Comparison of ENCODE assay signal across 18 cellular contexts in genomic region chr11:112354364-112354763, GRCh38.
DNase-seq lines count a peak whose midpoint lies in the region; ATAC-seq, FAIRE-seq and TF ChIP-seq lines count a peak whose summit lies in the region.
"Had no signal": no experiment of that assay in that cellular context is flagged by ENCODE, and none has a peak within 500 bp of the region (broad histone marks: within the 10 kb centered on the region; RNA-seq: fewer than 3 reads in every experiment).

No MANE protein-coding gene starts in this region.

- H3K9ac ChIP-seq in IMR-90 (ENCODE audit: low read depth, low read length) (no peak overlapping the region), K562 (ENCODE audit: insufficient read depth in 1 of 2, low read depth in 2 of 2, low read length in 2 of 2) (no peak overlapping the region)

- WGBS in IMR-90 (ENCODE audit: extremely low coverage in 2 of 2, insufficient read length in 1 of 2), 2 experiments, result no CpG with 5 or more reads among the region's 3 CpGs
- whole genome bisulfite sequencing in K562 (ENCODE audit: insufficient coverage, low coverage, missing lambda C conversion rate), result 0% methylated on average over 3 of the region's 3 CpGs
- WGBS in body of pancreas, 2 donors, result 82 to 91% methylated on average over 3 of the region's 3 CpGs

- H3K9me1 ChIP-seq in IMR-90 (ENCODE audit: insufficient read depth, low read length) (no peaks in the 10 kb centered on the region), K562 (ENCODE audit: control insufficient read depth, insufficient read depth, low read length) (no peaks in the 10 kb centered on the region)

- no peak for TF ChIP-seq CTCF in IMR-90 (conservative IDR thresholded peaks at IDR 0.05; ENCODE audit: low read depth, low read length)
- no peak for TF ChIP-seq CTCF in K562 (IDR thresholded peaks at IDR 0.05 in 2 of 3, conservative IDR thresholded peaks at IDR 0.05 in 1 of 3; ENCODE audit: insufficient read depth in 2 of 3, low read depth in 1 of 3, low read length in 3 of 3)
- TF ChIP-seq CTCF in body of pancreas (IDR thresholded peaks at IDR 0.05), result no peak

- H4K20me1 ChIP-seq in IMR-90 (ENCODE audit: insufficient read depth, low read length), result no peaks in the 10 kb centered on the region
- H4K20me1 ChIP-seq in K562 (replicated peaks; ENCODE audit: control insufficient read depth, insufficient read depth, low read length), result 0 out of 2 replicates have a peak, but pooled peaks cover 3% of the 10 kb centered on the region

- H3K36me3 ChIP-seq in IMR-90 (ENCODE audit: control insufficient read depth, insufficient read depth, low read length) (no peaks in the 10 kb centered on the region), K562 (ENCODE audit: control insufficient read depth, insufficient read depth, low read length) (no peaks in the 10 kb centered on the region), body of pancreas (replicated peaks in 1 of 2; ENCODE audit: insufficient read depth in 1 of 2, low read depth in 2 of 2) (no peaks in the 10 kb centered on the region), HAP-1 (replicated peaks) (no peaks in the 10 kb centered on the region)
- H3K36me3 ChIP-seq: BE2C had no signal

- DNase-seq in GM12892 (ENCODE audit: insufficient read length) (no peak), IMR-90 (no peak), K562 (ENCODE audit: extremely low read depth in 1 of 4, low spot score in 3 of 4) (no peak), body of pancreas (no peak), HAP-1 (ENCODE audit: low spot score in 2 of 2) (no peak)
- no peak for DNase-seq in stimulated activated CD8-positive, alpha-beta memory T cell treated with anti-CD3 and anti-CD28 coated beads, Interleukin-4, amount 100 ng/mL, for 48 hours
- DNase-seq: ACHN; BE2C; C1 segment of cervical spinal cord; Caco-2; CD4-positive, alpha-beta T cell; DMS79; GDM1; H7; KBM-7 had no signal

- H3K18ac ChIP-seq in IMR-90 (ENCODE audit: low read depth, low read length), result no peak overlapping the region

- no peak overlapping the region for H3K4me2 ChIP-seq in IMR-90 (ENCODE audit: low read depth, low read length)
- no peak overlapping the region for H3K4me2 ChIP-seq in K562 (ENCODE audit: insufficient read depth, low read length)
- H3K4me2 ChIP-seq: GM23338 had no signal

- H3K4ac ChIP-seq in IMR-90 (ENCODE audit: low read depth, low read length), result no peak overlapping the region

- no peak overlapping the region for H2AK5ac ChIP-seq in IMR-90 (ENCODE audit: low read depth, low read length)

- H3K14ac ChIP-seq in IMR-90 (replicated peaks; ENCODE audit: low read depth, low read length), result no peak overlapping the region

- in situ Hi-C loops in IMR-90 (cut with MboI; ENCODE audit: low sequenced_read_pairs) (no loop called here), K562 (cut with MboI) (no loop called here), HAP-1 (cut with MboI; ENCODE audit: low sequenced_read_pairs) (no loop called here)

- no peak overlapping the region for H3K56ac ChIP-seq in IMR-90 (ENCODE audit: extremely low read depth, insufficient read depth, low read length)

- H3K27me3 ChIP-seq in IMR-90 (ENCODE audit: control insufficient read depth, insufficient read depth, low read length), result no peaks in the 10 kb centered on the region
- H3K27me3 ChIP-seq in K562 (ENCODE audit: control insufficient read depth in 2 of 2, insufficient read depth in 2 of 2, low read length in 2 of 2), result peaks cover 0 to 20% of the 10 kb centered on the region in 2 experiments; a peak in 4 of 5 replicates
- H3K27me3 ChIP-seq in body of pancreas, result no peaks in the 10 kb centered on the region
- H3K27me3 ChIP-seq in HAP-1 (ENCODE audit: low read depth), result no peaks in the 10 kb centered on the region
- H3K27me3 ChIP-seq: BE2C had no signal

- no peaks in the 10 kb centered on the region for H3K79me1 ChIP-seq in IMR-90 (ENCODE audit: low read depth in 1 of 2, low read length in 2 of 2)

- intact Hi-C loops in IMR-90 (cut with micrococcal nuclease), result no loop called here
- intact Hi-C loops in K562 (cut with micrococcal nuclease), result no loop called here
- intact Hi-C loops in body of pancreas (cut with DNase I), result no loop called here

- H2BK20ac ChIP-seq in IMR-90 (ENCODE audit: low read depth, low read length), result no peak overlapping the region

- no peak overlapping the region for H2AK9ac ChIP-seq in IMR-90 (replicated peaks; ENCODE audit: low read depth, low read length, poor library complexity)

- peak overlapping the region; percentile 6; the same call in 1 of the 2 replicates for H4K91ac ChIP-seq in IMR-90 (ENCODE audit: insufficient read depth, low read depth, low read length)

- H2AFZ ChIP-seq in IMR-90 (replicated peaks; ENCODE audit: low read length, poor library complexity), result peak overlapping the region; percentile 24
- no peak overlapping the region for H2AFZ ChIP-seq in K562 (ENCODE audit: low read depth, low read length)
- H2AFZ ChIP-seq: GM23338 had no signal

- no peak for TF ChIP-seq POLR2A in GM12892 (IDR thresholded peaks at IDR 0.05; ENCODE audit: low read depth, low read length)
- no peak for TF ChIP-seq POLR2A in IMR-90 (IDR thresholded peaks at IDR 0.05; ENCODE audit: low read depth, low read length)
- TF ChIP-seq POLR2A in K562 (conservative IDR thresholded peaks at IDR 0.05), result no peak
- no peak for TF ChIP-seq POLR2A in body of pancreas (IDR thresholded peaks at IDR 0.05)

- H2BK15ac ChIP-seq in IMR-90 (ENCODE audit: low read depth, low read length), result peak overlapping the region; percentile 47; the same call in 1 of the 3 replicates

- FAIRE-seq in GM12892 (lab: Jason Lieb, UNC), result peak; percentile 56
- FAIRE-seq in K562 (lab: Jason Lieb, UNC), result no peak
- FAIRE-seq: A204.1, D721Med had no signal

- no peak for TF ChIP-seq RAD21 in IMR-90 (IDR thresholded peaks at IDR 0.05; ENCODE audit: low read length)
- TF ChIP-seq RAD21 in K562 (CRISPR knock-in tag; conservative IDR thresholded peaks at IDR 0.05 in 1 of 2, IDR thresholded peaks at IDR 0.05 in 1 of 2), result no peak

- BruUV-seq in IMR-90 (replicated peaks; lab: Mats Ljungman, UMichigan) (no TSS peak), K562 (replicated peaks; lab: Mats Ljungman, UMichigan) (no TSS peak)

- no peak overlapping the region for H4K5ac ChIP-seq in IMR-90 (ENCODE audit: low read depth, low read length)

- POLR2A ChIA-PET in IMR-90 (lab: Charles Lee; ENCODE audit: unreplicated experiment), result no interaction called here
- POLR2A ChIA-PET in K562 (lab: Yijun Ruan, JAX), result interaction anchor here (1.6 kb wide), 1 partner anchor 11 kb away, joined by 5 read pairs; no protein-coding TSS in a partner anchor

- H3K23ac ChIP-seq in IMR-90 (ENCODE audit: low read depth, low read length), result no peak overlapping the region

- H3K4me3 ChIP-seq in IMR-90 (ENCODE audit: insufficient read depth, low read depth, low read length) (no peak overlapping the region), K562 (no peak overlapping the region), body of pancreas (no peak overlapping the region), HAP-1 (no peak overlapping the region)
- H3K4me3 ChIP-seq: GM23338 had no signal

- H4K8ac ChIP-seq in IMR-90 (ENCODE audit: low read depth in 2 of 2, low read length in 2 of 2), result peak overlapping the region in 1 of 2 experiments; percentile 43; a peak in 2 of 4 replicates

- CTCF ChIA-PET in IMR-90 (lab: Yijun Ruan, JAX) (interaction anchor here (1.8 kb wide), 1 partner anchor 10 kb away, joined by 7 read pairs; no protein-coding TSS in a partner anchor), K562 (lab: Yijun Ruan, JAX; ENCODE audit: low intra/inter-chr PET ratio) (no interaction called here)

- H3K9me3 ChIP-seq in IMR-90 (ENCODE audit: control insufficient read depth, insufficient read depth, low read length) (no peaks in the 10 kb centered on the region), K562 (replicated peaks; ENCODE audit: control insufficient read depth, insufficient read depth, low read depth, low read length) (no peaks in the 10 kb centered on the region), body of pancreas (no peaks in the 10 kb centered on the region), HAP-1 (no peaks in the 10 kb centered on the region)
- H3K9me3 ChIP-seq: BE2C, Caco-2 had no signal

- dilution Hi-C loops in IMR-90 (cut with HindIII; ENCODE audit: low sequenced_read_pairs, unreplicated experiment), result no loop called here

- ATAC-seq in IMR-90 (ENCODE audit: low read depth) (no peak), K562 (no peak), body of pancreas (no peak)
- ATAC-seq: GM23338 had no signal

- no peak for TF ChIP-seq EP300 in K562 (IDR thresholded peaks at IDR 0.05; ENCODE audit: low read length)

- H3K4me1 ChIP-seq in IMR-90 (ENCODE audit: control insufficient read depth, insufficient read depth, low read length) (0 out of 2 replicates have a peak, but pooled peaks cover 1% of the 10 kb centered on the region), K562 (replicated peaks in 1 of 2; ENCODE audit: control insufficient read depth in 2 of 2, insufficient read depth in 2 of 2, low read length in 2 of 2) (no peaks in the 10 kb centered on the region), body of pancreas (no peaks in the 10 kb centered on the region), HAP-1 (no peaks in the 10 kb centered on the region)
- H3K4me1 ChIP-seq: BE2C, Caco-2 had no signal

- no peak overlapping the region for H2BK120ac ChIP-seq in IMR-90 (ENCODE audit: low read depth, low read length)

- H3K79me2 ChIP-seq in K562 (ENCODE audit: control insufficient read depth, insufficient read depth, low read length), result no peaks in the 10 kb centered on the region

- H2BK5ac ChIP-seq in IMR-90 (ENCODE audit: low read depth, low read length, poor library complexity, severe bottlenecking), result no peak overlapping the region

- H3K27ac ChIP-seq in IMR-90 (ENCODE audit: insufficient read depth, low read length) (no peak overlapping the region), K562 (ENCODE audit: extremely low read depth, low read depth, low read length) (no peak overlapping the region), body of pancreas (no peak overlapping the region)

TF ChIP-seq in IMR-90, 13 proteins besides CTCF, POLR2A, EP300 and RAD21 (continues in another document):
- TF ChIP-seq BHLHE40 (IDR thresholded peaks at IDR 0.05; ENCODE audit: low read depth, low read length), result no peak
- TF ChIP-seq NFE2L2 (IDR thresholded peaks at IDR 0.05; ENCODE audit: low read depth, low read length), result no peak

TF ChIP-seq in K562, 482 proteins besides CTCF, POLR2A, EP300 and RAD21:
- TF ChIP-seq KLF6 (CRISPR knock-in tag; IDR thresholded peaks at IDR 0.05; ENCODE audit: borderline replicate concordance) (no peak), ZNF12 (CRISPR knock-in tag; IDR thresholded peaks at IDR 0.05) (peak; percentile 81; the same call in 1 of the 2 replicates)
